ENCODE assay signal across 11 cellular contexts in the genomic region with DNA sequence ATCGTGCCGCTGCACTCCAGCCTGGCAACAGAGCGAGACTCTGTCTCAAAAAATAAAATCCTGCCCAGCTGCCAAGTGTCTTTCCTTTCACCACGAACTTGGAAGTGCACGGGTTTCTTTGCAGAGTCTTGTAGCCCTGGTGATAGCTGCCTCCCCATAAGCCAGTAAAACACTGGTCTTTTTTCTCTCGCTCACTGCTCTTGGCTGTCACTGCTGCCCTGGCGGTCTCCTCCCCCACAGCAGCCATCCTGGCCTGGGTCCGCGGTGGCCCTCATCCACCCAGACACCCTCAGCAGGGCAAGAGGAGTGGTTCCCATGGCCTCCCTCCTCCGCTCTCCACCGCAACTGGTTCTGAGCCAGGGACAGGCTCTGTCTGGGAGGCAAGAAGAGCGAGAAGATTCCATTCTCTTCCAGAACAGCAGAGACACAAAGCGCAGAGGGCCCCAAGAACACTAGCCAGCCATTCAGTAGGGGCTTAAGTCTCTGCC. TPM values are rescaled to one million over a fixed set of nuclear protein-coding genes. Genes with fewer than 3 reads are reported as not detected.
A peak's percentile ranks its signal among the peaks of the same experiment; 100 is the strongest.
DNase-seq lines count a peak whose midpoint lies in the region; ATAC-seq, FAIRE-seq and TF ChIP-seq lines count a peak whose summit lies in the region.
"Had no signal": no experiment of that assay in that cellular context is flagged by ENCODE, and none has a peak within 500 bp of the region (broad histone marks: within the 10 kb centered on the region; RNA-seq: fewer than 3 reads in every experiment).

No MANE protein-coding gene starts in this region.

- no peaks in the 10 kb centered on the region for H3K27me3 ChIP-seq in H1 (replicated peaks in 1 of 4; ENCODE audit: control insufficient read depth in 3 of 4, extremely low read depth in 1 of 4, insufficient read depth in 3 of 4, low read length in 3 of 4)

- H3K27ac ChIP-seq in H1 (ENCODE audit: low read depth, low read length) (no peak overlapping the region), temporal lobe (ENCODE audit: low read depth, low read length) (peak overlapping the region; percentile 80)

- H3K36me3 ChIP-seq in H1 (ENCODE audit: control insufficient read depth in 2 of 4, insufficient read depth in 4 of 4, low read length in 3 of 4), result peaks cover 1 to 19% (median 4%) of the 10 kb centered on the region in 4 experiments; a peak in 4 of 8 replicates

- peak overlapping the region; percentile 34 for H3K18ac ChIP-seq in H1 (ENCODE audit: extremely low read depth, low read length)

- H3K23me2 ChIP-seq in H1 (ENCODE audit: low read depth, low read length), result peaks cover 2% of the 10 kb centered on the region; the same call in 1 of the 2 replicates

- H2BK20ac ChIP-seq in H1 (ENCODE audit: low read length), result no peak overlapping the region; the same call in 1 of the 2 replicates

- peak overlapping the region; percentile 9; the same call in 1 of the 2 replicates for H2BK15ac ChIP-seq in H1 (ENCODE audit: low read length)

- no peak overlapping the region for H3K14ac ChIP-seq in H1 (ENCODE audit: insufficient read length)

- WGBS in H1 (ENCODE audit: extremely low coverage in 1 of 2, insufficient coverage in 1 of 2, insufficient read length in 1 of 2, insufficient replicate concordance in 2 of 2, low coverage in 1 of 2, low lambda C conversion rate in 2 of 2, missing lambda C conversion rate in 1 of 2), 2 experiments, result 89% methylated on average over 13 of the region's 13 CpGs; no CpG with 5 or more reads in 1 of the 2 experiments

- no peak overlapping the region for H3K4me3 ChIP-seq in H1 (ENCODE audit: extremely low read depth in 1 of 4, insufficient read depth in 2 of 4, low read depth in 3 of 4, low read length in 4 of 4)

- peak overlapping the region; percentile 85 for H3K27ac Mint-ChIP-seq in T-helper 17 cell
- H3K27ac Mint-ChIP-seq: activated T-helper 1 cell treated with anti-CD3 and anti-CD28 coated beads, Interleukin-12 subunit alpha, Interleukin-12 subunit beta, Interleukin-2, Interleukin-4 antibody, amounts not matched to agents 30 ng/mL and 10 ng/mL and 1 ng/mL, durations not matched to agents 14 hours and 24 hours and 36 hours had no signal

- H2BK12ac ChIP-seq in H1 (ENCODE audit: low read depth, low read length), result peak overlapping the region; percentile 90; the same call in 1 of the 2 replicates

- peak overlapping the region; percentile 19 for H3K4ac ChIP-seq in H1 (replicated peaks; ENCODE audit: insufficient read length, low read depth, low read length)

- H2AK5ac ChIP-seq in H1 (ENCODE audit: low read depth, low read length), result peak overlapping the region; percentile 75; the same call in 1 of the 2 replicates

- no peaks in the 10 kb centered on the region for H3K79me2 ChIP-seq in H1 (ENCODE audit: control insufficient read depth in 1 of 2, insufficient read depth in 2 of 2, low read length in 2 of 2)

- TF ChIP-seq RAD21 in H1 (IDR thresholded peaks at IDR 0.05 in 1 of 2, conservative IDR thresholded peaks at IDR 0.05 in 1 of 2; ENCODE audit: low read depth in 2 of 2, low read length in 2 of 2), result no peak

- no peak for TF ChIP-seq POLR2A in H1 (IDR thresholded peaks at IDR 0.05; ENCODE audit: control extremely low read depth in 1 of 2, low read depth in 2 of 2, low read length in 2 of 2)

- DNase-seq in T-helper 17 cell, result no peak
- no peak for DNase-seq in H1 (ENCODE audit: low read depth in 1 of 2, low spot score in 2 of 2)
- peak; percentile 90 for DNase-seq in mesenteric fat pad (ENCODE audit: low spot score)
- no peak for DNase-seq in LoVo (ENCODE audit: low spot score)
- no peak for DNase-seq in stimulated activated naive CD4-positive, alpha-beta T cell treated with Interleukin-2 at 50 U/mL for 16 hours (lab: John Stamatoyannopoulos, UW)
- DNase-seq: naive B cell; NK-92 treated with Interleukin-12 subunit alpha and Interleukin-12 subunit beta, amount 100 ng/mL, for 24 hours had no signal

- H4K8ac ChIP-seq in H1 (ENCODE audit: extremely low read depth, insufficient read depth, low read length), result peak overlapping the region; percentile 17; the same call in 1 of the 2 replicates

- no peak for FAIRE-seq in H1 (lab: Jason Lieb, UNC)

- H3K9ac ChIP-seq in H1 (replicated peaks in 1 of 4; ENCODE audit: extremely low read depth in 1 of 4, low read depth in 3 of 4, low read length in 3 of 4), result no peak overlapping the region

- ATAC-seq in T-helper 17 cell, result peak; percentile 11
- no peak for ATAC-seq in HG02981 (IDR thresholded peaks at IDR 0.05; ENCODE audit: unreplicated experiment)
- no peak for ATAC-seq in GM18861 (IDR thresholded peaks at IDR 0.05; ENCODE audit: unreplicated experiment)

- no peak overlapping the region for H2AFZ ChIP-seq in H1 (ENCODE audit: low read length)

- H3K23ac ChIP-seq in H1 (ENCODE audit: insufficient read length), result peak overlapping the region; percentile 54

- H3K4me1 ChIP-seq in H1 (replicated peaks in 1 of 4; ENCODE audit: control insufficient read depth in 3 of 4, insufficient read depth in 4 of 4, low read length in 3 of 4), result peaks cover 6 to 45% (median 33%) of the 10 kb centered on the region in 4 experiments

- H3K36me3 Mint-ChIP-seq in T-helper 17 cell (ENCODE audit: low read depth), result no peaks in the 10 kb centered on the region
- H3K36me3 Mint-ChIP-seq: naive B cell had no signal

- H3K4me1 Mint-ChIP-seq in T-helper 17 cell, result peaks cover 24% of the 10 kb centered on the region

- peak overlapping the region in 1 of 2 experiments; percentile 81; a peak in 2 of 4 replicates for H3K4me2 ChIP-seq in H1 (ENCODE audit: insufficient read depth in 1 of 2, low read depth in 2 of 2, low read length in 2 of 2)

- peak overlapping the region; percentile 18 for H2BK120ac ChIP-seq in H1 (replicated peaks; ENCODE audit: low read depth, low read length)

- no peak for TF ChIP-seq EP300 in H1 (IDR thresholded peaks at IDR 0.05; ENCODE audit: borderline replicate concordance in 1 of 2, low read depth in 2 of 2, low read length in 2 of 2)

- peak overlapping the region; percentile 10 for H4K5ac ChIP-seq in H1 (ENCODE audit: insufficient read length, low read depth, low read length)

- no peak overlapping the region for H3K4me3 Mint-ChIP-seq in T-helper 17 cell
- H3K4me3 Mint-ChIP-seq: activated T-helper 1 cell treated with anti-CD3 and anti-CD28 coated beads, Interleukin-12 subunit alpha, Interleukin-12 subunit beta, Interleukin-2, Interleukin-4 antibody, amounts not matched to agents 30 ng/mL and 10 ng/mL and 1 ng/mL, durations not matched to agents 14 hours and 24 hours and 36 hours had no signal

- H3K27me3 Mint-ChIP-seq in T-helper 17 cell, result no peaks in the 10 kb centered on the region
- H3K27me3 Mint-ChIP-seq: naive B cell had no signal

- H2BK5ac ChIP-seq in H1 (ENCODE audit: low read depth, low read length), result peak overlapping the region; percentile 46; the same call in 1 of the 2 replicates

- CTCF ChIA-PET in H1 (lab: Charles Lee; ENCODE audit: partially characterized antibody), result interaction anchor here (0.6 to 4.8 kb wide), 9 partner anchors 13 to 90 kb away, joined by 3 to 20 read pairs (median 8); no protein-coding TSS in a partner anchor

- H4K20me1 ChIP-seq in H1 (replicated peaks in 1 of 2; ENCODE audit: control insufficient read depth in 1 of 2, insufficient read depth in 2 of 2, low read length in 2 of 2), result peaks cover 0 to 2% of the 10 kb centered on the region in 2 experiments

- POLR2A ChIA-PET in H1 (lab: Charles Lee; ENCODE audit: partially characterized antibody), result interaction anchor here (1.0 to 3.7 kb wide), 4 partner anchors 9 to 46 kb away, joined by 3 to 22 read pairs (median 4); no protein-coding TSS in a partner anchor

- no peak overlapping the region for H3K56ac ChIP-seq in H1 (replicated peaks; ENCODE audit: insufficient read length, low read depth, low read length)

- peak overlapping the region; percentile 87 for H4K91ac ChIP-seq in H1 (replicated peaks; ENCODE audit: insufficient read length, low read length)

- no peaks in the 10 kb centered on the region; the same call in 1 of the 2 replicates for H3K79me1 ChIP-seq in H1 (ENCODE audit: low read depth, low read length)

- TF ChIP-seq CTCF in H1 (IDR thresholded peaks at IDR 0.05; ENCODE audit: control extremely low read depth in 1 of 3, insufficient read depth in 1 of 3, low read depth in 1 of 3, low read length in 3 of 3), result no peak

- H3K9me3 ChIP-seq in T-helper 17 cell (ENCODE audit: control insufficient read depth, low read length, poor library complexity, severe bottlenecking) (no peaks in the 10 kb centered on the region), H1 (ENCODE audit: insufficient read depth in 2 of 2, low read depth in 1 of 2, low read length in 1 of 2) (no peaks in the 10 kb centered on the region)

TF ChIP-seq in H1, 55 proteins besides CTCF, POLR2A, EP300 and RAD21:
- TF ChIP-seq CBX5 (IDR thresholded peaks at IDR 0.05; ENCODE audit: low read depth, low read length), result no peak
- peak; percentile 44; the same call in 1 of the 2 replicates for TF ChIP-seq POLR2AphosphoS5 (IDR thresholded peaks at IDR 0.05; ENCODE audit: low read depth, low read length)

RNA-seq across cellular contexts. Expression of gene KLHL25, which starts 44.4 kb away (rescaled TPM):
- total RNA-seq in T-helper 17 cell, result 10 to 100 TPM in 1 of 2 donors, 1 to 10 TPM in 1; 9.8 to 12.3 TPM
- 16.5 and 17.1 TPM in 2 replicates for total RNA-seq in H1 (2021; fragmentation: NEBNext Ultra II Directional; extraction: Animal tissue kit (Norgen Biotek cat#: 25700))
- 22.0 and 28.6 TPM in 2 replicates for polyA plus RNA-seq in H1 (2011; rRNA removed)
- 19.5 TPM for polyA plus RNA-seq in H1 (2011; cell fraction: cytosol; rRNA removed)
- polyA plus RNA-seq in H1 (2011; cell fraction: nucleus; rRNA removed), result 35.3 TPM
- 10.2 to 16.3 TPM (median 14.4 TPM) in 4 replicates for polyA plus RNA-seq in H1 (2012, experiment 1 of 2)
- polyA plus RNA-seq in H1 (2012, experiment 2 of 2), result 13.3 TPM
- 7.5 TPM for polyA plus RNA-seq in H1 (2013, experiment 1 of 2)
- polyA plus RNA-seq in H1 (2013, experiment 2 of 2), result 6.3 TPM
- polyA minus RNA-seq in H1 (2011; rRNA and poly(A)+ RNA removed), result 17.1 and 19.3 TPM in 2 replicates
- polyA minus RNA-seq in H1 (2011; cell fraction: cytosol; rRNA and poly(A)+ RNA removed), result 14.2 TPM
- polyA minus RNA-seq in H1 (2011; cell fraction: nucleus; rRNA and poly(A)+ RNA removed), result 28.4 TPM
- total RNA-seq in mesenteric fat pad, result 30.0 TPM
- 26.3 TPM for total RNA-seq in temporal lobe
